Comparison of ENCODE assay signal across 7 cellular contexts in the genomic region with DNA sequence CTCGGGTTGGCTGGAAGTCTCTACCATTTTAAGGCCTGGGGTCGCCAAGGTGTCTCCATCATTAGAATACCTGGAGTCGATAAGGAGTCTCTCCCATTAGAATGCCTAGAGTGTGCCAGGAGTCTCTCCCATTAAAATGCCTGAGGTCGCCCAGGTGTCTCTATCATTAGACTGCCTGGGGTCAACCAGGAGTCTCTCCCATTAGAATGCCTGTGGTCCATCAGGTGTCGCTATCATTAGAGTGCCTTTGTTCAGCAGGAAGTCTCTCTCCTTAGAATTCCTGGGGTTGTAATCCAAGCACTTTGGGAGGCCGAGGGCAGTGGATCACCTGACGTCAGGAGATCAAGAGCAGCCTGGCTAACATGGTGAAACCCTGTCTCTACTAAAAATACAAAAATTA.
"Had no signal": no experiment of that assay in that cellular context is flagged by ENCODE, and none has a peak within 500 bp of the region (broad histone marks: within the 10 kb centered on the region; RNA-seq: fewer than 3 reads in every experiment).

No MANE protein-coding gene starts in this region.

- H3K4me3 Mint-ChIP-seq: IgD-negative memory B cell had no signal

- H3K36me3 Mint-ChIP-seq: IgD-negative memory B cell had no signal

- H2AFZ ChIP-seq: GM23248 had no signal

- DNase-seq: GM23248, GOT3, H7, HCEC 1CT had no signal

- H3K27me3 Mint-ChIP-seq: IgD-negative memory B cell had no signal

- H3K9ac ChIP-seq: GM23248 had no signal

- H3K4me3 ChIP-seq: GM23248 had no signal

- H3K4me1 Mint-ChIP-seq: IgD-negative memory B cell had no signal

- H3K27ac ChIP-seq: GM23248, HL-60 had no signal

- ATAC-seq: HepG2 had no signal
